In genomic region chr17:59365383-59365981, GRCh38 we compare ENCODE assay signal across 8 cellular contexts. TPM values are rescaled to one million over a fixed set of nuclear protein-coding genes. Genes with fewer than 3 reads are reported as not detected.
A peak's percentile ranks its signal among the peaks of the same experiment; 100 is the strongest.
DNase-seq lines count a peak whose midpoint lies in the region; ATAC-seq lines count a peak whose summit lies in the region.

No MANE protein-coding gene starts in this region.

- CTCF ChIA-PET in activated CD8-positive, alpha-beta memory T cell treated with anti-CD3 and anti-CD28 coated beads, Interleukin-2, amount 10 ng/mL, durations not matched to agents 7 days and 5 days (lab: Charles Lee): interaction anchor here (1.1 to 2.8 kb wide), 5 partner anchors 10 to 75 kb away, joined by 3 to 16 read pairs (median 5); no protein-coding TSS in a partner anchor

- H3K4me1 Mint-ChIP-seq in activated CD8-positive, alpha-beta memory T cell treated with anti-CD3 and anti-CD28 coated beads, Interleukin-2, amount 10 ng/mL, durations not matched to agents 7 days and 5 days: peaks cover 66% of the 10 kb centered on the region
- peaks cover 72% of the 10 kb centered on the region for H3K4me1 Mint-ChIP-seq in stimulated activated effector memory CD8-positive, alpha-beta T cell treated with anti-CD3 and anti-CD28 coated beads, Interleukin-12 subunit alpha, Interleukin-12 subunit beta, amount 100 ng/mL, for 72 hours

- H3K27me3 Mint-ChIP-seq in activated CD8-positive, alpha-beta memory T cell treated with anti-CD3 and anti-CD28 coated beads, Interleukin-2, amount 10 ng/mL, durations not matched to agents 7 days and 5 days: no peaks in the 10 kb centered on the region

- peaks cover 12% of the 10 kb centered on the region for H3K36me3 Mint-ChIP-seq in activated CD8-positive, alpha-beta memory T cell treated with anti-CD3 and anti-CD28 coated beads, Interleukin-2, amount 10 ng/mL, durations not matched to agents 7 days and 5 days
- no peaks in the 10 kb centered on the region for H3K36me3 Mint-ChIP-seq in stimulated activated effector memory CD8-positive, alpha-beta T cell treated with anti-CD3 and anti-CD28 coated beads, Interleukin-12 subunit alpha, Interleukin-12 subunit beta, amount 100 ng/mL, for 72 hours

- peak overlapping the region; percentile 76 for H3K27ac Mint-ChIP-seq in activated CD8-positive, alpha-beta memory T cell treated with anti-CD3 and anti-CD28 coated beads, Interleukin-2, amount 10 ng/mL, durations not matched to agents 7 days and 5 days
- H3K27ac Mint-ChIP-seq in stimulated activated effector memory CD8-positive, alpha-beta T cell treated with anti-CD3 and anti-CD28 coated beads, Interleukin-12 subunit alpha, Interleukin-12 subunit beta, amount 100 ng/mL, for 72 hours: peak overlapping the region; percentile 54

- H3K4me3 Mint-ChIP-seq in activated CD8-positive, alpha-beta memory T cell treated with anti-CD3 and anti-CD28 coated beads, Interleukin-2, amount 10 ng/mL, durations not matched to agents 7 days and 5 days: no peak overlapping the region
- peak overlapping the region; percentile 10 for H3K4me3 Mint-ChIP-seq in stimulated activated effector memory CD8-positive, alpha-beta T cell treated with anti-CD3 and anti-CD28 coated beads, Interleukin-12 subunit alpha, Interleukin-12 subunit beta, amount 100 ng/mL, for 72 hours

- no peaks in the 10 kb centered on the region for H3K9me3 Mint-ChIP-seq in activated CD8-positive, alpha-beta memory T cell treated with anti-CD3 and anti-CD28 coated beads, Interleukin-2, amount 10 ng/mL, durations not matched to agents 7 days and 5 days (ENCODE audit: low read depth)
- no peaks in the 10 kb centered on the region for H3K9me3 Mint-ChIP-seq in stimulated activated effector memory CD8-positive, alpha-beta T cell treated with anti-CD3 and anti-CD28 coated beads, Interleukin-12 subunit alpha, Interleukin-12 subunit beta, amount 100 ng/mL, for 72 hours

- no peak for ATAC-seq in activated CD8-positive, alpha-beta memory T cell treated with anti-CD3 and anti-CD28 coated beads, Interleukin-2, amount 10 ng/mL, durations not matched to agents 7 days and 5 days
- ATAC-seq in stimulated activated effector memory CD8-positive, alpha-beta T cell treated with anti-CD3 and anti-CD28 coated beads, Interleukin-12 subunit alpha, Interleukin-12 subunit beta, amount 100 ng/mL, for 72 hours: no peak
- no peak for ATAC-seq in HG03439 (IDR thresholded peaks at IDR 0.05; ENCODE audit: unreplicated experiment)
- no peak for ATAC-seq in GM18907 (IDR thresholded peaks at IDR 0.05; ENCODE audit: unreplicated experiment)

- peak in 4 of 6 experiments; percentile 36 to 76 (median 64) for DNase-seq in stimulated activated naive CD4-positive, alpha-beta T cell (lab: John Stamatoyannopoulos, UW)
- no peak for DNase-seq in stimulated activated naive CD4-positive, alpha-beta T cell treated with Interleukin-2 at 50 U/mL for 16 hours (lab: John Stamatoyannopoulos, UW)
- peak; percentile 43 for DNase-seq in activated CD8-positive, alpha-beta memory T cell treated with anti-CD3 and anti-CD28 coated beads, Interleukin-2, amount 10 ng/mL, durations not matched to agents 7 days and 5 days
- DNase-seq in hippocampal formation (lab: John Stamatoyannopoulos, UW) (peak; percentile 49 to 68), LoVo (ENCODE audit: low spot score) (no peak)
- no peak for DNase-seq in stimulated activated effector memory CD8-positive, alpha-beta T cell treated with anti-CD3 and anti-CD28 coated beads, Interleukin-12 subunit alpha, Interleukin-12 subunit beta, amount 100 ng/mL, for 72 hours (ENCODE audit: low spot score in 2 of 2)

RNA-seq across cellular contexts. Expression of gene YPEL2, which starts 34.0 kb away (rescaled TPM):
- total RNA-seq in activated CD8-positive, alpha-beta memory T cell treated with anti-CD3 and anti-CD28 coated beads, Interleukin-2, amount 10 ng/mL, durations not matched to agents 7 days and 5 days: 10 to 100 TPM in 1 of 2 experiments, 1 to 10 TPM in 1; 9.9 to 12.3 TPM

Comparison
In these comparisons a context has a peak if more than half of its experiments do, and no peak if none do; other contexts are left out.
1. DNase-seq: peak in stimulated activated naive CD4-positive, alpha-beta T cell (4 of 6), activated CD8-positive, alpha-beta memory T cell treated with anti-CD3 and anti-CD28 coated beads, Interleukin-2, amount 10 ng/mL, durations not matched to agents 7 days and 5 days (single experiment) and hippocampal formation (2 of 2); none in stimulated activated naive CD4-positive, alpha-beta T cell treated with Interleukin-2 at 50 U/mL for 16 hours (single experiment), stimulated activated effector memory CD8-positive, alpha-beta T cell treated with anti-CD3 and anti-CD28 coated beads, Interleukin-12 subunit alpha, Interleukin-12 subunit beta, amount 100 ng/mL, for 72 hours (0 of 2) and LoVo (single experiment).